20 cellular contexts compared by ENCODE assay signal in genomic region chr1:226949401-226949800, GRCh38.
"Had no signal": no experiment of that assay in that cellular context is flagged by ENCODE, and none has a peak within 500 bp of the region (broad histone marks: within the 10 kb centered on the region; RNA-seq: fewer than 3 reads in every experiment).

No MANE protein-coding gene starts in this region.

- ATAC-seq: Panc1, PC-3 had no signal

- H3K9me3 ChIP-seq: SK-N-SH had no signal

- H3K27ac ChIP-seq: RWPE1 had no signal

- DNase-seq: KBM-7, MV-4-11, NCI-H1048, NCI-H1105, NCI-H1417, NCI-H1436 treated with DMSO at 0.1 percent for 48 hours, NCI-H1694, NCI-H1930, NCI-H2081, NCI-H2107, NCI-H2227 treated with DMSO at 0.1 percent for 48 hours, NCI-H510A, NCI-H524 treated with DMSO at 0.1 percent for 48 hours, NCI-H69, NCI-H774, PC-3, SHP77, SK-N-SH had no signal

- H3K9ac ChIP-seq: SK-N-SH had no signal
